In the genomic region with DNA sequence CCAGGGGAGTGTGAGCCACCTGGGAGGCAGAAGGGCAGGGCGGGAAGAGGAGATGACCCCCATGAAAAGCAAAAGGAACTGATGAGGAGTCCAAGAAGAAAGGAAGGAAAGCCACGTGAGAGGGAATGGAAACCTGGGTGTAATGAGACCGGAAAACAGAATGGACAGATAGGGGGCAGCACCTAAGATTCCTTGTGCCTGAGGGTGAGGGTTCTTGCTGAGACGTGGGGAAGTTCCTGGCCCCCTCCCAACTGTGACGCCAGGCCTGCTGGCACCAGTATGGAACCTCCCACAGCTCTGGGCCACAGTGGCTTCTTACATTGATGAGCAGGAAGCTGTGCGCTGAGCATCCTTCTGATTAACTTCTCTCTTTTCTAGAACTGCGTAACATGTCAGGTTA, we compare ENCODE assay signal across 11 cellular contexts. TPM values are rescaled to one million over a fixed set of nuclear protein-coding genes. Genes with fewer than 3 reads are reported as not detected.
A peak's percentile ranks its signal among the peaks of the same experiment; 100 is the strongest.
DNase-seq lines count a peak whose midpoint lies in the region; ATAC-seq and TF ChIP-seq lines count a peak whose summit lies in the region.
"Had no signal": no experiment of that assay in that cellular context is flagged by ENCODE, and none has a peak within 500 bp of the region (broad histone marks: within the 10 kb centered on the region; RNA-seq: fewer than 3 reads in every experiment).

No MANE protein-coding gene starts in this region.

- H3K9me3 ChIP-seq in PC-3 (ENCODE audit: low read length): no peaks in the 10 kb centered on the region
- H3K9me3 ChIP-seq: HAP-1 had no signal

- H3K9me3 Mint-ChIP-seq in osteocyte (ENCODE audit: unreplicated experiment): no peaks in the 10 kb centered on the region

- no TSS peak for BruUV-seq in PC-3 (replicated peaks; lab: Mats Ljungman, UMichigan)

- intact Hi-C loops in PC-3 (cut with micrococcal nuclease): no loop called here

- H3K27ac ChIP-seq in PC-3 (ENCODE audit: low read length): no peak overlapping the region

- no peak overlapping the region for H2AFZ ChIP-seq in PC-3 (ENCODE audit: low read length)

- TF ChIP-seq CTCF in PC-3 (conservative IDR thresholded peaks at IDR 0.05; ENCODE audit: low read depth, low read length): peak; percentile 46
- TF ChIP-seq CTCF in osteocyte (IDR thresholded peaks at IDR 0.05): peak; percentile 14

- H3K4me1 Mint-ChIP-seq in osteocyte (ENCODE audit: unreplicated experiment): no peaks in the 10 kb centered on the region

- H3K27ac Mint-ChIP-seq in osteocyte (ENCODE audit: unreplicated experiment): no peak overlapping the region

- H3K9ac ChIP-seq in PC-3 (ENCODE audit: low read length): no peak overlapping the region

- DNase-seq in GDM1 (lab: John Stamatoyannopoulos, UW): peak; percentile 45
- peak; percentile 22 for DNase-seq in PC-3
- DNase-seq in erythroblast (lab: John Stamatoyannopoulos, UW): peak; percentile 27 to 28
- DNase-seq in osteocyte (ENCODE audit: extremely low spot score, unreplicated experiment): no peak
- DNase-seq in AG08395 (ENCODE audit: low spot score): no peak
- DNase-seq in DMS53 treated with DMSO at 0.1 percent for 48 hours (lab: John Stamatoyannopoulos, UW; ENCODE audit: unreplicated experiment): no peak
- DNase-seq: activated gamma-delta T cell treated with Interleukin-2 at 50 U/mL for 16 hours, glutamatergic neuron had no signal

- H3K27me3 Mint-ChIP-seq in osteocyte (ENCODE audit: unreplicated experiment): no peaks in the 10 kb centered on the region

- H3K36me3 Mint-ChIP-seq in osteocyte (ENCODE audit: unreplicated experiment): peaks cover 8% of the 10 kb centered on the region

- H4K20me1 ChIP-seq in PC-3 (ENCODE audit: low read length): no peaks in the 10 kb centered on the region

- H3K36me3 ChIP-seq in PC-3 (ENCODE audit: low read depth, low read length): no peaks in the 10 kb centered on the region
- H3K36me3 ChIP-seq: HAP-1 had no signal

- no peak for TF ChIP-seq POLR2A in erythroblast (IDR thresholded peaks at IDR 0.05; ENCODE audit: low read length)

- POLR2A ChIA-PET in PC-3 (lab: Charles Lee; ENCODE audit: unreplicated experiment): no interaction called here

- CTCF ChIA-PET in PC-3 (lab: Charles Lee): no interaction called here

- H3K4me3 Mint-ChIP-seq in osteocyte (ENCODE audit: unreplicated experiment): no peak overlapping the region

- no peak overlapping the region for H3K4me3 ChIP-seq in PC-3 (ENCODE audit: low read length)
- H3K4me3 ChIP-seq: HAP-1 had no signal

- no peaks in the 10 kb centered on the region for H3K79me2 ChIP-seq in PC-3 (ENCODE audit: low read length)

- H3F3A ChIP-seq in PC-3 (ENCODE audit: low read length, unreplicated experiment): no peaks in the 10 kb centered on the region

- H3K9me2 ChIP-seq in PC-3 (replicated peaks; ENCODE audit: low read length): no peaks in the 10 kb centered on the region

- no peak overlapping the region for H3K4me2 ChIP-seq in PC-3 (ENCODE audit: low read length)

- H3K4me1 ChIP-seq in PC-3 (ENCODE audit: insufficient read depth, low read length): no peaks in the 10 kb centered on the region
- H3K4me1 ChIP-seq: HAP-1 had no signal

- no peak for ATAC-seq in PC-3
- no peak for ATAC-seq in HG02623 (IDR thresholded peaks at IDR 0.05; ENCODE audit: unreplicated experiment)
- ATAC-seq in HG03442 (IDR thresholded peaks at IDR 0.05; ENCODE audit: unreplicated experiment): no peak

- no peaks in the 10 kb centered on the region for H3K27me3 ChIP-seq in PC-3 (ENCODE audit: low read length)

RNA-seq across cellular contexts. Expression of gene TTC7B, which starts 30.8 kb away (rescaled TPM):
- total RNA-seq in PC-3 (2014; rRNA removed) (43.2 and 45.6 TPM in 2 replicates), osteocyte (43.2 and 44.7 TPM in 2 replicates)

Comparison
In these comparisons a context has a peak if more than half of its experiments do, and no peak if none do; other contexts are left out.
1. DNase-seq: peak in GDM1 (single experiment), PC-3 (single experiment) and erythroblast (2 of 2); none in osteocyte (single experiment), AG08395 (single experiment) and DMS53 treated with DMSO at 0.1 percent for 48 hours (single experiment).